Comparison of ENCODE assay signal across 1 cellular context in genomic region chr17:78132086-78132676, GRCh38.
TF ChIP-seq lines count a peak whose summit lies in the region.

No MANE protein-coding gene starts in this region.

TF ChIP-seq in GM12878, 131 proteins besides CTCF, POLR2A, EP300 and RAD21 (continues in another document):
- TF ChIP-seq JUNB (IDR thresholded peaks at IDR 0.05) (no peak), SP1 (IDR thresholded peaks at IDR 0.05; ENCODE audit: low read depth, low read length) (no peak), MYC (IDR thresholded peaks at IDR 0.05; ENCODE audit: insufficient read depth, insufficient read length, insufficient replicate concordance, low read length, severe bottlenecking) (no peak), E2F8 (IDR thresholded peaks at IDR 0.05; ENCODE audit: low read depth, partially characterized antibody) (no peak), HDAC6 (IDR thresholded peaks at IDR 0.05; ENCODE audit: unreplicated experiment) (no peak), USF2 (IDR thresholded peaks at IDR 0.05; ENCODE audit: borderline replicate concordance, low read depth, low read length) (no peak), TBL1XR1 (IDR thresholded peaks at IDR 0.05; ENCODE audit: low read depth, low read length) (peak; percentile 66; the same call in 1 of the 2 replicates), BCL11A (IDR thresholded peaks at IDR 0.05; ENCODE audit: low read depth, low read length) (no peak), SUPT20H (IDR thresholded peaks at IDR 0.05; ENCODE audit: borderline replicate concordance, control insufficient read depth, low read depth, low read length) (no peak), CHD4 (IDR thresholded peaks at IDR 0.05) (no peak), ZNF687 (IDR thresholded peaks at IDR 0.05) (peak; percentile 83; the same call in 1 of the 2 replicates), TCF7 (IDR thresholded peaks at IDR 0.05; ENCODE audit: borderline replicate concordance) (no peak), BACH1 (IDR thresholded peaks at IDR 0.05; ENCODE audit: borderline replicate concordance) (no peak; the same call in 1 of the 2 replicates), SKIL (IDR thresholded peaks at IDR 0.05; ENCODE audit: low read depth, poor library complexity, severe bottlenecking) (no peak), PAX8 (IDR thresholded peaks at IDR 0.05) (no peak), GATAD2B (conservative IDR thresholded peaks at IDR 0.05; ENCODE audit: low read depth) (no peak; the same call in 1 of the 2 replicates), STAT1 (conservative IDR thresholded peaks at IDR 0.05) (no peak), CEBPZ (IDR thresholded peaks at IDR 0.05; ENCODE audit: low read depth, low read length) (no peak), EGR1 (IDR thresholded peaks at IDR 0.05; ENCODE audit: borderline replicate concordance in 1 of 2, low read depth in 2 of 2, low read length in 2 of 2) (peak in 1 of 2 experiments; percentile 79; a peak in 2 of 3 replicates), CREM (IDR thresholded peaks at IDR 0.05; ENCODE audit: low read depth) (peak; percentile 1; the same call in 1 of the 2 replicates), HDGF (IDR thresholded peaks at IDR 0.05) (peak; percentile 88; the same call in 1 of the 2 replicates), MXI1 (IDR thresholded peaks at IDR 0.05; ENCODE audit: low read depth, low read length) (no peak), NKRF (conservative IDR thresholded peaks at IDR 0.05) (0 out of 2 replicates have a peak, but pooled peaks have one; percentile 17), ATF7 (IDR thresholded peaks at IDR 0.05; ENCODE audit: low read depth) (no peak), SMAD1 (IDR thresholded peaks at IDR 0.05; ENCODE audit: low read depth, partially characterized antibody) (no peak), RBBP5 (conservative IDR thresholded peaks at IDR 0.05) (no peak), MEF2B (IDR thresholded peaks at IDR 0.05; ENCODE audit: partially characterized antibody, poor library complexity, severe bottlenecking) (peak; percentile 35), POU2F2 (IDR thresholded peaks at IDR 0.05; ENCODE audit: borderline replicate concordance, low read depth, low read length) (no peak), PML (IDR thresholded peaks at IDR 0.05; ENCODE audit: low read length) (no peak), IRF4 (IDR thresholded peaks at IDR 0.05; ENCODE audit: low read depth, low read length) (no peak), POLR2AphosphoS5 (IDR thresholded peaks at IDR 0.05; ENCODE audit: low read length) (peak; percentile 31; the same call in 1 of the 2 replicates), NR2C2 (IDR thresholded peaks at IDR 0.05; ENCODE audit: borderline replicate concordance, control insufficient read depth, insufficient read length, low read depth) (no peak), MEF2A (IDR thresholded peaks at IDR 0.05; ENCODE audit: insufficient read depth, low read depth, low read length) (0 out of 2 replicates have a peak, but pooled peaks have one; percentile 25), PRDM15 (CRISPR knock-in tag; IDR thresholded peaks at IDR 0.05) (no peak), RELA (IDR thresholded peaks at IDR 0.05; ENCODE audit: borderline replicate concordance, partially characterized antibody) (no peak), ZNF384 (IDR thresholded peaks at IDR 0.05; ENCODE audit: borderline replicate concordance, low read depth, low read length) (no peak), IKZF2 (IDR thresholded peaks at IDR 0.05) (peak; percentile 59 to 81; a peak in 2 of 4 replicates), NBN (IDR thresholded peaks at IDR 0.05) (peak; percentile 72), BCL3 (IDR thresholded peaks at IDR 0.05; ENCODE audit: borderline replicate concordance, insufficient read depth, low read depth, low read length, poor library complexity, severe bottlenecking) (peak; percentile 30), EED (IDR thresholded peaks at IDR 0.05; ENCODE audit: low read depth) (peak; percentile 40; the same call in 1 of the 2 replicates)
